ENCODE assay signal across 1 cellular context in the genomic region with DNA sequence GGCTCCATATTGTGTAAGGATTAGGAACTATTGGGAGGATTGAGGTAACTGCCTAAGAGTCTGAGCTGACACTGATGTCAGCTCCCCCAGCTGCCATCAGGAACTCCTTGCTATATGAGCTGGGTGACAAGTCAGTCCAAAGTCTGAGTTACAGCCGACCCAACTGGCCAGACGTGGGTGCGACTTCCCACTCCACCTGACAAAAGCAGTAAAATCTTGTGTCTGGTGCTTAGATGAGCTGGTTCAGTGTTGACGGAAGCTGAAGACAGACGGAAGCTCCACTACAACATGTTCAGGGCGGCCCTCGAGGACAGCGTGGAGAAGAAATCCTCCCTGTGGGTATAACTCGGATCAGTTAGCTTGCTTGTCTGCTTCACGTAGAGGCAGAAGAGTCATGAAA.
TF ChIP-seq lines count a peak whose summit lies in the region.

No MANE protein-coding gene starts in this region.

TF ChIP-seq in HepG2, 621 proteins besides CTCF, POLR2A, EP300 and RAD21:
- TF ChIP-seq HNF4A (CRISPR knock-in tag; IDR thresholded peaks at IDR 0.05) (peak; percentile 52), GATAD2A (CRISPR knock-in tag; IDR thresholded peaks at IDR 0.05) (no peak)
